Comparison of ENCODE assay signal across 1 cellular context in the genomic region with DNA sequence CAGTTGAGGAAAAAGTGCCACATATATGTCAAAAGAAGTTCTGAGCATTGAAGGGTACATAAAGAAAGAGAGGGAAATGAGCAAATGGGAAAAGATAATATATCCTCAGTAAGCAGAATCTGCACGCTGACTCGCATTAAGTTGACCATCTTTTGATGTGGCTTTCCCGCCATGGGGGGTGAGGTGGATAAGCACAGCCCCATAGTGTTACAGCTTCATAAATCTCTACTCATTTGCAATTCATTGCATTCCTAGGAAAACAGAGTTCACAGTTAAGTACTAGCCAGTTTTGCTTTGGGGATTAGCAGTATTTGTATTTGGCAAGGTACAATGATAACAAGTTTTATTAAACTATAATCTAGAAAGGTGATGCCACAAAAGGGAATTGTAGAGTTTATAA.
TF ChIP-seq lines count a peak whose summit lies in the region.

No MANE protein-coding gene starts in this region.

TF ChIP-seq in IMR-90, 13 proteins besides CTCF, POLR2A, EP300 and RAD21 (continued from another document):
- TF ChIP-seq MXI1 (IDR thresholded peaks at IDR 0.05; ENCODE audit: borderline replicate concordance, low read depth, low read length) (no peak), RFX5 (IDR thresholded peaks at IDR 0.05; ENCODE audit: low read depth, low read length) (no peak), MAFK (IDR thresholded peaks at IDR 0.05; ENCODE audit: low read depth, low read length) (no peak)
